ENCODE assay signal across 10 cellular contexts in genomic region chr6:110457567-110458175, GRCh38. TPM values are rescaled to one million over a fixed set of nuclear protein-coding genes. Genes with fewer than 3 reads are reported as not detected.
DNase-seq lines count a peak whose midpoint lies in the region; ATAC-seq, FAIRE-seq and TF ChIP-seq lines count a peak whose summit lies in the region.
"Not testable (repeated sequence)": the region's sequence is repeated elsewhere in the genome, so short reads cannot be mapped to it uniquely, and the experiment has no call there.
"Had no signal": no experiment of that assay in that cellular context is flagged by ENCODE, and none has a peak within 500 bp of the region (broad histone marks: within the 10 kb centered on the region; RNA-seq: fewer than 3 reads in every experiment).

No MANE protein-coding gene starts in this region.

- not testable (repeated sequence) for H3K4me3 ChIP-seq in GM12864 (ENCODE audit: low read depth, low read length); SU-DHL-6 (ENCODE audit: insufficient read depth, low read length, poor library complexity, severe bottlenecking); GM12878

- not testable (repeated sequence) for H3K4me3 Mint-ChIP-seq in neural crest cell

- RAD21 ChIA-PET in GM12878 (lab: Charles Lee; ENCODE audit: unreplicated experiment), result not testable (repeated sequence)

- not testable (repeated sequence) for FAIRE-seq in GM12878 (lab: Jason Lieb, UNC)

- not testable (repeated sequence) for H3K36me3 Mint-ChIP-seq in neural crest cell (ENCODE audit: low read depth)

- H2AFZ ChIP-seq in SU-DHL-6 (ENCODE audit: low read depth, low read length, severe bottlenecking); GM12878 (ENCODE audit: control insufficient read depth, low read depth, low read length): not testable (repeated sequence)

- not testable (repeated sequence) for H4K20me1 ChIP-seq in SU-DHL-6 (ENCODE audit: low read depth, low read length); GM12878 (ENCODE audit: control insufficient read depth, insufficient read depth)

- in situ Hi-C loops in KBM-7 (cut with MboI; ENCODE audit: low pct_unique_long_range_greater_than_20kb, low sequenced_read_pairs); GM12878 (cut with MboI): not testable (repeated sequence)

- not testable (repeated sequence) for H3K9ac ChIP-seq in SU-DHL-6 (ENCODE audit: low read length); GM12878 (ENCODE audit: control insufficient read depth, insufficient read depth, low read length)

- peak; percentile 30; the same call in 1 of the 2 replicates for TF ChIP-seq RAD21 in GM12878 (IDR thresholded peaks at IDR 0.05; ENCODE audit: insufficient read depth, low read depth, low read length)

- not testable (repeated sequence) for TF ChIP-seq POLR2A in GM12878 (IDR thresholded peaks at IDR 0.05; ENCODE audit: low read depth, low read length)

- not testable (repeated sequence) for BruUV-seq in GM12878 (replicated peaks; lab: Mats Ljungman, UMichigan)

- TF ChIP-seq EP300 in GM12878 (IDR thresholded peaks at IDR 0.05; ENCODE audit: borderline replicate concordance in 1 of 2, control insufficient read depth in 1 of 2, low read depth in 2 of 2, low read length in 2 of 2), result not testable (repeated sequence)

- TF ChIP-seq CTCF in GM12864 (IDR thresholded peaks at IDR 0.05; ENCODE audit: low read depth, low read length, missing control alignments) (peak; percentile 69), SU-DHL-6 (IDR thresholded peaks at IDR 0.05; ENCODE audit: insufficient read depth, low read length, poor library complexity, severe bottlenecking) (peak; percentile 25), GM12878 (IDR thresholded peaks at IDR 0.05 in 2 of 3, conservative IDR thresholded peaks at IDR 0.05 in 1 of 3; ENCODE audit: control insufficient read depth in 2 of 3, extremely low read depth in 1 of 3, insufficient read depth in 1 of 3, low read depth in 3 of 3, low read length in 3 of 3) (peak; percentile 40 to 75 (median 45)), neural crest cell (conservative IDR thresholded peaks at IDR 0.05) (peak; percentile 45)

- CTCF ChIA-PET in GM12878 (lab: Yijun Ruan, JAX), result interaction anchor here (0.6 to 1.5 kb wide), 4 partner anchors 133 to 493 kb away, joined by 3 to 4 read pairs (median 4); no protein-coding TSS in a partner anchor

- peak; percentile 73 for ATAC-seq in GM12878

- DNase-seq in AML-193 (lab: John Stamatoyannopoulos, UW), result peak; percentile 78
- peak; percentile 12 for DNase-seq in GM12864 (ENCODE audit: low read depth)
- peak; percentile 58 for DNase-seq in KBM-7
- peak; percentile 58 for DNase-seq in NCI-H69 (lab: John Stamatoyannopoulos, UW)
- DNase-seq in GM12878 (ENCODE audit: low read depth, low spot score), result not testable (repeated sequence)
- DNase-seq in globus pallidus (ENCODE audit: low spot score), result peak; percentile 35
- DNase-seq in neural crest cell (ENCODE audit: low read depth, low spot score), result peak; percentile 5

- not testable (repeated sequence) for H3K4me1 ChIP-seq in GM12878 (ENCODE audit: control insufficient read depth, insufficient read depth, low read length)

- SMC1A ChIA-PET in GM12878 (lab: Charles Lee; ENCODE audit: uncharacterized antibody, unreplicated experiment), result interaction anchor here (0.6 to 1.0 kb wide), 2 partner anchors 83 to 323 kb away, joined by 3 read pairs; no protein-coding TSS in a partner anchor

- not testable (repeated sequence) for H3K79me2 ChIP-seq in SU-DHL-6 (ENCODE audit: insufficient read depth, low read length); GM12878 (ENCODE audit: control insufficient read depth, insufficient read depth, low read length)

- H3K9me3 Mint-ChIP-seq in neural crest cell, result peaks cover 14% of the 10 kb centered on the region

- 31% methylated on average over 8 of the region's 8 CpGs for WGBS in GM12878 (ENCODE audit: insufficient coverage, insufficient replicate concordance, low lambda C conversion rate, missing lambda C conversion rate)

- H3K9me2 ChIP-seq in SU-DHL-6 (replicated peaks; ENCODE audit: insufficient read depth, low read length), result not testable (repeated sequence)

- POLR2A ChIA-PET in GM12878 (lab: Charles Lee), result not testable (repeated sequence)

- not testable (repeated sequence) for H3F3A ChIP-seq in SU-DHL-6 (ENCODE audit: insufficient read depth)

- not testable (repeated sequence) for H3K27me3 Mint-ChIP-seq in neural crest cell (ENCODE audit: low read depth)

- H3K36me3 ChIP-seq in SU-DHL-6 (ENCODE audit: low read length); GM12878 (ENCODE audit: control insufficient read depth in 2 of 2, insufficient read depth in 2 of 2, low read length in 1 of 2): not testable (repeated sequence)

- H3K27me3 ChIP-seq in SU-DHL-6 (ENCODE audit: low read length); GM12878 (replicated peaks in 1 of 2; ENCODE audit: control insufficient read depth in 2 of 2, insufficient read depth in 2 of 2, low read length in 1 of 2): not testable (repeated sequence)

- H3K27ac ChIP-seq in SU-DHL-6 (ENCODE audit: low read depth, low read length); GM12878 (ENCODE audit: control insufficient read depth, insufficient read depth): not testable (repeated sequence)

- H3K4me2 ChIP-seq in SU-DHL-6 (ENCODE audit: low read depth, low read length, poor library complexity, severe bottlenecking); GM12878 (ENCODE audit: control insufficient read depth, insufficient read depth): not testable (repeated sequence)

- H3K27ac Mint-ChIP-seq in neural crest cell (ENCODE audit: unreplicated experiment), result not testable (repeated sequence)

- intact Hi-C loops in GM12878 (cut with micrococcal nuclease; ENCODE audit: unreplicated experiment), result loop anchor here (5.0 kb wide), 1 partner anchor 490 kb away; no protein-coding TSS in a partner anchor

- H3K9me3 ChIP-seq in SU-DHL-6 (ENCODE audit: insufficient read depth, low read length); GM12878 (replicated peaks; ENCODE audit: control insufficient read depth, insufficient read depth, low read length): not testable (repeated sequence)

- H3K4me1 Mint-ChIP-seq in neural crest cell, result not testable (repeated sequence)

TF ChIP-seq in GM12878, 131 proteins besides CTCF, POLR2A, EP300 and RAD21:
- TF ChIP-seq SMC3 (IDR thresholded peaks at IDR 0.05; ENCODE audit: borderline replicate concordance, low read length), result peak; percentile 30; the same call in 1 of the 2 replicates
TF ChIP-seq in GM12878: peak in this region for 1; not testable (repeated sequence) for 130.

RNA-seq across cellular contexts. Expression of gene SLC22A16, which starts 18.7 kb away (rescaled TPM):
- total RNA-seq in GM12878 (2013; cell fraction: nucleolus; rRNA removed), result not detected in 2 replicates
- not detected in 2 replicates for total RNA-seq in GM12878 (2014; rRNA removed)
- total RNA-seq in GM12878 (2014; rRNA removed; fragmentation: Illumina TruSeq; extraction: Trizol), result not detected in 2 replicates
- not detected in 2 replicates for total RNA-seq in GM12878 (2021)
- polyA plus RNA-seq in GM12878 (2011; ENCODE audit: low read depth), result not detected
- polyA plus RNA-seq in GM12878 (2011; rRNA removed), result not detected in 2 replicates
- not detected in 2 replicates for polyA plus RNA-seq in GM12878 (2011; cell fraction: cytosol; rRNA removed)
- polyA plus RNA-seq in GM12878 (2011; cell fraction: nucleus; rRNA removed), result not detected in 2 replicates
- polyA plus RNA-seq in GM12878 (2012), result not detected in 2 replicates
- not detected in 2 replicates for polyA plus RNA-seq in GM12878 (2014; fragmentation: Illumina TruSeq; extraction: Trizol)
- not detected for polyA plus RNA-seq in GM12878 (2014; fragmentation: Nextera tagmentation; extraction: Ambion mirVana)
- not detected in 2 replicates for polyA plus RNA-seq in GM12878 (2014; rRNA removed)
- polyA plus RNA-seq in GM12878 (2016; fragmentation: Nextera tagmentation; extraction: Ambion mirVana), result not detected
- not detected in 2 replicates for polyA minus RNA-seq in GM12878 (2011; rRNA and poly(A)+ RNA removed)
- not detected in 2 replicates for polyA minus RNA-seq in GM12878 (2011; cell fraction: cytosol; rRNA and poly(A)+ RNA removed)
- polyA minus RNA-seq in GM12878 (2011; cell fraction: nucleus; rRNA and poly(A)+ RNA removed), result not detected in 2 replicates
- total RNA-seq in neural crest cell, result not detected in 2 replicates
- total RNA-seq: CD4-positive, alpha-beta memory T cell had no signal
- polyA plus RNA-seq: CD4-positive, alpha-beta memory T cell; esophagus had no signal

RNA-seq across cellular contexts. Expression of gene DDO, which starts 42.3 kb away (rescaled TPM):
- total RNA-seq in GM12878 (2013; cell fraction: nucleolus; rRNA removed), result not detected in 2 replicates
- total RNA-seq in GM12878 (2014; rRNA removed) (not detected in 2 replicates), GM12878 (2014; rRNA removed; fragmentation: Illumina TruSeq; extraction: Trizol) (not detected in 2 replicates), GM12878 (2021) (0.13 TPM in 1 of 2 replicates, not detected in the other), neural crest cell (not detected in 2 replicates)
- polyA plus RNA-seq in GM12878 (2011; ENCODE audit: low read depth), result not detected
- polyA plus RNA-seq in GM12878 (2011; rRNA removed) (0.14 and 0.24 TPM in 2 replicates), GM12878 (2014; fragmentation: Illumina TruSeq; extraction: Trizol) (0.04 TPM in 1 of 2 replicates, not detected in the other), GM12878 (2014; fragmentation: Nextera tagmentation; extraction: Ambion mirVana) (not detected), GM12878 (2014; rRNA removed) (0.05 TPM in 1 of 2 replicates, not detected in the other), GM12878 (2016; fragmentation: Nextera tagmentation; extraction: Ambion mirVana) (not detected)
- 0.07 and 0.20 TPM in 2 replicates for polyA plus RNA-seq in GM12878 (2011; cell fraction: cytosol; rRNA removed)
- polyA plus RNA-seq in GM12878 (2011; cell fraction: nucleus; rRNA removed), result 0.24 TPM in 1 of 2 replicates, not detected in the other
- polyA plus RNA-seq in GM12878 (2012), result not detected in 2 replicates
- polyA minus RNA-seq in GM12878 (2011; rRNA and poly(A)+ RNA removed), result 0.10 and 0.15 TPM in 2 replicates
- polyA minus RNA-seq in GM12878 (2011; cell fraction: cytosol; rRNA and poly(A)+ RNA removed), result not detected in 2 replicates
- not detected in 2 replicates for polyA minus RNA-seq in GM12878 (2011; cell fraction: nucleus; rRNA and poly(A)+ RNA removed)
- total RNA-seq: CD4-positive, alpha-beta memory T cell had no signal
- polyA plus RNA-seq: CD4-positive, alpha-beta memory T cell had no signal
